Comparison of ENCODE assay signal across 30 cellular contexts in the genomic region with DNA sequence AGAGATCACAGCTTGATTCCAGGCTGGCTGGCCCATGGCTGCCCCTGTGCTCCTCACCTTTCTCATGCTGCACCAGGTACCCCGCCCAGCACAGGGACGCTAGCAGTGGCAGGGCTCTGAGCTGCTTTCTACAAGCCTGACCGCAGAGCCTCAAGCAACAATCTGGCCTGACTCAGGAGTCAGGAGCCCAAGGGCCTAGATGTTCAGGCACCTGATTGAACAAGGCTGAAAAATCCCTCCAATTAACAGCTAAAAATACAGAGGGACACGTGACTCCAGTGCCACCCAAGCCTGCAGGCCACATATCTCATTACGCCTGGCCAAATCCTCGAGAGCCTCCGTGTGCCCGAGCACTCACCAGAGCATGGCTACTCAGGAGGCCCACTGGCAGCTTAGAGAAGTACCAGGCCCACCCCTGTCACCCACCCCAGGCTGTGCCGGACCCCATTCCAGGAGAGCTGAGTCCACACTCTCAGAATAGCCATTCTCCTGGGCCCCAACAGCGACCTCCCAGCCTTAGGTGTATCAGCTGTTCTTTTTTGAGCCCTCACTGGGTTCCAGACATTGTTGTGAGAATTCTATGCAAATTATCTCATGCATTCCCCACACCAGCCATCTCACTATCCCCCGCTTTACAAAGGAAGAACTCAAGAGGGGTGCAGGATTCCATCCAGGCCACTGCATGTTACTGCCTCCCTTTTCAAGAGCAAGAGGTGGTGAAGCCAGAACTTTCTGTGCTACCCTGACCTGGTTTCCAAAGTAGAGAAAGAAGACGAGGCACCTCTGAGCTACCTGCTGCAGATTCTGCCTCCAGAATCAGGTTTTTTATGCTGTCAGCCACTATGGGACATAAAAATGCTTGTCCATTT.
A peak's percentile ranks its signal among the peaks of the same experiment; 100 is the strongest.
DNase-seq lines count a peak whose midpoint lies in the region; ATAC-seq, FAIRE-seq and TF ChIP-seq lines count a peak whose summit lies in the region.
"Had no signal": no experiment of that assay in that cellular context is flagged by ENCODE, and none has a peak within 500 bp of the region (broad histone marks: within the 10 kb centered on the region; RNA-seq: fewer than 3 reads in every experiment).

No MANE protein-coding gene starts in this region.

- H3K4me3 ChIP-seq in left ventricle myocardium inferior, result no peak overlapping the region
- no peak overlapping the region for H3K4me3 ChIP-seq in small intestine (ENCODE audit: low read depth in 1 of 2, low read length in 2 of 2)
- H3K4me3 ChIP-seq: ascending aorta, dorsolateral prefrontal cortex, prostate gland, skin epidermis had no signal

- ATAC-seq in Right ventricle myocardium superior (ENCODE audit: poor library complexity), result peak; percentile 21
- no peak for ATAC-seq in GM21515 (IDR thresholded peaks at IDR 0.05; ENCODE audit: unreplicated experiment)
- no peak for ATAC-seq in effector memory CD8-positive, alpha-beta T cell (replicated peaks)
- ATAC-seq in HG02840 (IDR thresholded peaks at IDR 0.05; ENCODE audit: low FRiP score, unreplicated experiment), result no peak
- ATAC-seq: stimulated activated naive CD8-positive, alpha-beta T cell treated with anti-CD3 and anti-CD28 coated beads, Interleukin-15, amount 100 ng/mL, for 72 hours had no signal

- no peak for DNase-seq in Right ventricle myocardium superior
- no peak for DNase-seq in left ventricle myocardium inferior
- DNase-seq in cerebellar cortex (ENCODE audit: low spot score), result peak; percentile 72
- DNase-seq in myocyte (ENCODE audit: low read depth), result peak; percentile 89
- DNase-seq in small intestine, result peak; percentile 40
- DNase-seq in effector memory CD8-positive, alpha-beta T cell, result no peak
- DNase-seq: 8988T; activated CD4-positive, alpha-beta T cell treated with anti-CD3 and anti-CD28 coated beads for 48 hours; activated CD8-positive, alpha-beta memory T cell treated with anti-CD3 and anti-CD28 coated beads for 24 hours; activated gamma-delta T cell; activated naive CD8-positive, alpha-beta T cell treated with anti-CD3 and anti-CD28 coated beads, Interleukin-2, amount 10 ng/mL, durations not matched to agents 7 days and 5 days; activated T-cell treated with anti-CD3 and anti-CD28 coated beads, Interleukin-2, amount 50 U/mL, for 24 hours; GOT3; islet precursor cell; NCI-H1092 treated with DMSO at 0.1 percent for 48 hours; NCI-H2029 treated with DMSO at 0.1 percent for 48 hours; NCI-H226; NCI-H774; SK-N-SH; stimulated activated naive CD8-positive, alpha-beta T cell treated with anti-CD3 and anti-CD28 coated beads, Interleukin-15, amount 100 ng/mL, for 72 hours had no signal

- H3K9me3 ChIP-seq in left ventricle myocardium inferior (replicated peaks) (no peaks in the 10 kb centered on the region), small intestine (ENCODE audit: control insufficient read depth, low read depth) (no peaks in the 10 kb centered on the region)
- H3K9me3 ChIP-seq: ascending aorta, prostate gland, SK-N-SH had no signal

- H3K36me3 ChIP-seq in left ventricle myocardium inferior (no peaks in the 10 kb centered on the region), small intestine (ENCODE audit: control insufficient read depth in 2 of 2, insufficient read depth in 2 of 2, low read length in 2 of 2) (no peaks in the 10 kb centered on the region)
- H3K36me3 ChIP-seq: prostate gland had no signal

- H3K27ac Mint-ChIP-seq in effector memory CD8-positive, alpha-beta T cell, result no peak overlapping the region
- H3K27ac Mint-ChIP-seq: activated naive CD8-positive, alpha-beta T cell treated with anti-CD3 and anti-CD28 coated beads, Interleukin-2, amount 10 ng/mL, durations not matched to agents 7 days and 5 days; activated T-cell treated with anti-CD3 and anti-CD28 coated beads, Interleukin-2, amount 50 U/mL, for 24 hours had no signal

- H3K4me1 Mint-ChIP-seq in effector memory CD8-positive, alpha-beta T cell (ENCODE audit: low read depth in 2 of 2), result no peaks in the 10 kb centered on the region
- H3K4me1 Mint-ChIP-seq: activated naive CD8-positive, alpha-beta T cell treated with anti-CD3 and anti-CD28 coated beads, Interleukin-2, amount 10 ng/mL, durations not matched to agents 7 days and 5 days; central memory CD8-positive, alpha-beta T cell; stimulated activated naive CD8-positive, alpha-beta T cell treated with anti-CD3 and anti-CD28 coated beads, Interleukin-15, amount 100 ng/mL, for 72 hours had no signal

- no peak for FAIRE-seq in small intestine (lab: Jason Lieb, UNC)
- FAIRE-seq: D721Med, GM12891 had no signal

- no peak for TF ChIP-seq CTCF in left ventricle myocardium inferior (IDR thresholded peaks at IDR 0.05; ENCODE audit: borderline replicate concordance)

- intact Hi-C loops in Right ventricle myocardium superior (cut with DNase I) (no loop called here), left ventricle myocardium inferior (cut with micrococcal nuclease) (no loop called here)

- H3K9me3 Mint-ChIP-seq in effector memory CD8-positive, alpha-beta T cell, result no peaks in the 10 kb centered on the region
- H3K9me3 Mint-ChIP-seq: activated naive CD8-positive, alpha-beta T cell treated with anti-CD3 and anti-CD28 coated beads, Interleukin-2, amount 10 ng/mL, durations not matched to agents 7 days and 5 days; activated T-cell treated with anti-CD3 and anti-CD28 coated beads, Interleukin-2, amount 50 U/mL, for 24 hours; central memory CD8-positive, alpha-beta T cell; stimulated activated naive CD8-positive, alpha-beta T cell treated with anti-CD3 and anti-CD28 coated beads, Interleukin-15, amount 100 ng/mL, for 72 hours had no signal

- no peak overlapping the region for H3K27ac ChIP-seq in left ventricle myocardium inferior (replicated peaks)
- H3K27ac ChIP-seq in small intestine (ENCODE audit: low read depth in 1 of 2, low read length in 1 of 2), result peak overlapping the region in 1 of 2 donors; percentile 69
- H3K27ac ChIP-seq: ascending aorta, prostate gland, RWPE1, skin epidermis had no signal

- H3K27me3 Mint-ChIP-seq in effector memory CD8-positive, alpha-beta T cell, result peaks cover 6 to 27% of the 10 kb centered on the region in 2 donors
- H3K27me3 Mint-ChIP-seq: activated naive CD8-positive, alpha-beta T cell treated with anti-CD3 and anti-CD28 coated beads, Interleukin-2, amount 10 ng/mL, durations not matched to agents 7 days and 5 days; stimulated activated naive CD8-positive, alpha-beta T cell treated with anti-CD3 and anti-CD28 coated beads, Interleukin-15, amount 100 ng/mL, for 72 hours had no signal

- H3K4me3 Mint-ChIP-seq in effector memory CD8-positive, alpha-beta T cell, result no peak overlapping the region
- H3K4me3 Mint-ChIP-seq: activated naive CD8-positive, alpha-beta T cell treated with anti-CD3 and anti-CD28 coated beads, Interleukin-2, amount 10 ng/mL, durations not matched to agents 7 days and 5 days; activated T-cell treated with anti-CD3 and anti-CD28 coated beads, Interleukin-2, amount 50 U/mL, for 24 hours; central memory CD8-positive, alpha-beta T cell; stimulated activated naive CD8-positive, alpha-beta T cell treated with anti-CD3 and anti-CD28 coated beads, Interleukin-15, amount 100 ng/mL, for 72 hours had no signal

- H3K36me3 Mint-ChIP-seq in effector memory CD8-positive, alpha-beta T cell (ENCODE audit: insufficient read depth), result peaks cover 3% of the 10 kb centered on the region
- H3K36me3 Mint-ChIP-seq: activated naive CD8-positive, alpha-beta T cell treated with anti-CD3 and anti-CD28 coated beads, Interleukin-2, amount 10 ng/mL, durations not matched to agents 7 days and 5 days had no signal

- no peaks in the 10 kb centered on the region for H3K4me1 ChIP-seq in left ventricle myocardium inferior
- peaks cover 0 to 8% of the 10 kb centered on the region in 2 donors for H3K4me1 ChIP-seq in small intestine (ENCODE audit: control insufficient read depth in 2 of 2, insufficient read depth in 1 of 2, low read depth in 1 of 2, low read length in 1 of 2)
- H3K4me1 ChIP-seq: ascending aorta, prostate gland had no signal

- 72 to 86% (median 79%) methylated on average over 12 of the region's 12 CpGs for WGBS in small intestine, 3 donors

- H3K27me3 ChIP-seq in left ventricle myocardium inferior (ENCODE audit: low read depth), result no peaks in the 10 kb centered on the region
- no peaks in the 10 kb centered on the region for H3K27me3 ChIP-seq in small intestine (ENCODE audit: control insufficient read depth in 2 of 2, insufficient read depth in 2 of 2, low read length in 2 of 2)
- H3K27me3 ChIP-seq: ascending aorta, dorsolateral prefrontal cortex had no signal

Comparison
In these comparisons a context has a peak if more than half of its experiments do, and no peak if none do; other contexts are left out.
1. DNase-seq: peak in cerebellar cortex (single experiment), myocyte (single experiment) and small intestine (single experiment); none in Right ventricle myocardium superior (single experiment), left ventricle myocardium inferior (single experiment) and effector memory CD8-positive, alpha-beta T cell (0 of 3).